8 cellular contexts compared by ENCODE assay signal in the genomic region with DNA sequence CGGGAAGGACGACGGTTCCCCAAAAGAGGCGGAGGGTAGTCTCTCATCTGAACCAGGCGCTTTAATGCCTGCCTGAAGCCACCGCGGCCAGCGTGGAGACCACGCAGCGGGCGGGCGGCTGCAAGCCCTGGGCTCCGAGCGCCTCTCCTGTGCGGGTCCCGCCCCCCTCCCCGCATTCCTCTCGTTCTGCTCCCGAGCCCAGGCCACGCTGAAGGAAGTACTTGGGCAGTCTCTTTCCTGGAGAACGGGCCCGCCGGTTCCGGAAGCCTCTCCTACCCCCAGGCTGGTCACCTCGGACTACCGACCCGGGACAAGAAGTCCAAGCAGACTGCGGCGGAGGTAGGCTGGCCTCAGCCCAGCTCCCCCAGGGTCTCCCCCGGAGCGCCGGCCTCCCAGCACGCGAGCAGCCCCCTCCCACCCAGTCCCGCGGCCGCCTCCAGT. TPM values are rescaled to one million over a fixed set of nuclear protein-coding genes. Genes with fewer than 3 reads are reported as not detected.
A peak's percentile ranks its signal among the peaks of the same experiment; 100 is the strongest.
DNase-seq lines count a peak whose midpoint lies in the region; ATAC-seq, FAIRE-seq and TF ChIP-seq lines count a peak whose summit lies in the region.

No MANE protein-coding gene starts in this region.

- no peak for DNase-seq in BJ (ENCODE audit: low read depth)
- peak; percentile 60 for DNase-seq in WTC11 (ENCODE audit: low spot score)
- DNase-seq in foreskin keratinocyte, result peak; percentile 13 to 40
- DNase-seq in neural crest cell (ENCODE audit: low read depth, low spot score), result peak; percentile 14
- no peak for DNase-seq in GM19239 (ENCODE audit: insufficient read length, low spot score)

- H3K36me3 ChIP-seq in BJ (ENCODE audit: control insufficient read depth, insufficient read depth, low read length), result no peaks in the 10 kb centered on the region

- H3K27me3 Mint-ChIP-seq in WTC11 (ENCODE audit: low read depth) (peaks cover 52% of the 10 kb centered on the region), neural crest cell (ENCODE audit: low read depth) (peaks cover 84% of the 10 kb centered on the region)

- H3K27me3 ChIP-seq in BJ (ENCODE audit: control insufficient read depth, insufficient read depth, low read length), result no peaks in the 10 kb centered on the region
- H3K27me3 ChIP-seq in foreskin keratinocyte, result no peaks in the 10 kb centered on the region

- POLR2A ChIA-PET in BJ (lab: Charles Lee) (no interaction called here), WTC11 (lab: Charles Lee) (interaction anchor here (1.0 kb wide), 1 partner anchor 387 kb away, joined by 3 read pairs; the partner anchor contains the start of gene CEP120)

- H3K4me3 ChIP-seq in BJ (ENCODE audit: low read depth, low read length), result peak overlapping the region; percentile 95

- ATAC-seq in GM18517 (IDR thresholded peaks at IDR 0.05; ENCODE audit: unreplicated experiment), result peak; percentile 5
- peak; percentile 6 for ATAC-seq in HG03520 (IDR thresholded peaks at IDR 0.05; ENCODE audit: unreplicated experiment)
- ATAC-seq in WTC11, result peak; percentile 38
- ATAC-seq in foreskin keratinocyte, result peak; percentile 51
- ATAC-seq in HG02588 (IDR thresholded peaks at IDR 0.05; ENCODE audit: unreplicated experiment), result no peak

- H3K27ac ChIP-seq in foreskin keratinocyte, result no peak overlapping the region

- H3K9me3 Mint-ChIP-seq in WTC11 (no peaks in the 10 kb centered on the region), neural crest cell (no peaks in the 10 kb centered on the region)

- FAIRE-seq in GM19239 (lab: Jason Lieb, UNC), result no peak

- H3K27ac Mint-ChIP-seq in WTC11 (no peak overlapping the region), neural crest cell (ENCODE audit: unreplicated experiment) (no peak overlapping the region)

- TF ChIP-seq CTCF in BJ (IDR thresholded peaks at IDR 0.05; ENCODE audit: insufficient read depth, low read depth, low read length) (no peak), WTC11 (IDR thresholded peaks at IDR 0.05) (no peak), foreskin keratinocyte (conservative IDR thresholded peaks at IDR 0.05) (no peak), neural crest cell (conservative IDR thresholded peaks at IDR 0.05) (no peak)

- H3K36me3 Mint-ChIP-seq in WTC11 (no peaks in the 10 kb centered on the region), neural crest cell (ENCODE audit: low read depth) (no peaks in the 10 kb centered on the region)

- CTCF ChIA-PET in BJ (lab: Yijun Ruan, JAX) (no interaction called here), WTC11 (lab: Charles Lee) (interaction anchor here (1.1 to 1.3 kb wide), 3 partner anchors 51 to 332 kb away, joined by 3 to 5 read pairs (median 4); no protein-coding TSS in a partner anchor)

- H3K4me1 Mint-ChIP-seq in WTC11 (peaks cover 42% of the 10 kb centered on the region), neural crest cell (peaks cover 12% of the 10 kb centered on the region)

- H3K4me3 Mint-ChIP-seq in WTC11 (peak overlapping the region; percentile 85), neural crest cell (peak overlapping the region; percentile 76)

- no peaks in the 10 kb centered on the region for H3K4me1 ChIP-seq in foreskin keratinocyte

TF ChIP-seq in WTC11, 78 proteins besides CTCF, POLR2A, EP300 and RAD21:
- no peak for TF ChIP-seq NFATC4 (CRISPR knock-in tag; IDR thresholded peaks at IDR 0.05)
- TF ChIP-seq ZNF532 (CRISPR knock-in tag; IDR thresholded peaks at IDR 0.05; ENCODE audit: borderline replicate concordance), result no peak
- TF ChIP-seq, protein P1, sequence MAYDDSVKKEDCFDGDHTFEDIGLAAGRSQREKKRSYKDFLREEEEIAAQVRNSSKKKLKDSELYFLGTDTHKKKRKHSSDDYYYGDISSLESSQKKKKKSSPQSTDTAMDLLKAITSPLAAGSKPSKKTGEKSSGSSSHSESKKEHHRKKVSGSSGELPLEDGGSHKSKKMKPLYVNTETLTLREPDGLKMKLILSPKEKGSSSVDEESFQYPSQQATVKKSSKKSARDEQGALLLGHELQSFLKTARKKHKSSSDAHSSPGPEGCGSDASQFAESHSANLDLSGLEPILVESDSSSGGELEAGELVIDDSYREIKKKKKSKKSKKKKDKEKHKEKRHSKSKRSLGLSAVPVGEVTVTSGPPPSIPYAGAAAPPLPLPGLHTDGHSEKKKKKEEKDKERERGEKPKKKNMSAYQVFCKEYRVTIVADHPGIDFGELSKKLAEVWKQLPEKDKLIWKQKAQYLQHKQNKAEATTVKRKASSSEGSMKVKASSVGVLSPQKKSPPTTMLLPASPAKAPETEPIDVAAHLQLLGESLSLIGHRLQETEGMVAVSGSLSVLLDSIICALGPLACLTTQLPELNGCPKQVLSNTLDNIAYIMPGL (CRISPR knock-in tag; IDR thresholded peaks at IDR 0.05), result peak; percentile 48; the same call in 1 of the 2 replicates
- TF ChIP-seq, protein P2, sequence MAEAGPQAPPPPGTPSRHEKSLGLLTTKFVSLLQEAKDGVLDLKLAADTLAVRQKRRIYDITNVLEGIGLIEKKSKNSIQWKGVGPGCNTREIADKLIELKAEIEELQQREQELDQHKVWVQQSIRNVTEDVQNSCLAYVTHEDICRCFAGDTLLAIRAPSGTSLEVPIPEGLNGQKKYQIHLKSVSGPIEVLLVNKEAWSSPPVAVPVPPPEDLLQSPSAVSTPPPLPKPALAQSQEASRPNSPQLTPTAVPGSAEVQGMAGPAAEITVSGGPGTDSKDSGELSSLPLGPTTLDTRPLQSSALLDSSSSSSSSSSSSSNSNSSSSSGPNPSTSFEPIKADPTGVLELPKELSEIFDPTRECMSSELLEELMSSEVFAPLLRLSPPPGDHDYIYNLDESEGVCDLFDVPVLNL (CRISPR knock-in tag; IDR thresholded peaks at IDR 0.05; ENCODE audit: borderline replicate concordance, low read depth), result no peak
- peak; percentile 64; the same call in 1 of the 2 replicates for TF ChIP-seq ZBTB21 (CRISPR knock-in tag; IDR thresholded peaks at IDR 0.05; ENCODE audit: borderline replicate concordance)

RNA-seq across cellular contexts. Expression of gene PPIC, which starts 0.6 kb away (rescaled TPM):
- polyA plus RNA-seq in BJ (2011; rRNA removed) (62.3 and 70.7 TPM in 2 replicates), foreskin keratinocyte (28.2 and 30.0 TPM in 2 replicates)
- polyA minus RNA-seq in BJ (2011; rRNA and poly(A)+ RNA removed), result 51.3 and 60.9 TPM in 2 replicates
- total RNA-seq in WTC11 (2021) (12.4 to 16.0 TPM (median 15.7 TPM) in 3 replicates), foreskin keratinocyte (25.9 and 29.0 TPM in 2 replicates), neural crest cell (0.93 and 1.7 TPM in 2 replicates)

RNA-seq across cellular contexts. Expression of gene PRDM6, which starts 53.1 kb away (rescaled TPM):
- polyA plus RNA-seq in BJ (2011; rRNA removed) (0.31 and 0.32 TPM in 2 replicates), foreskin keratinocyte (0.01 TPM in 2 replicates)
- polyA minus RNA-seq in BJ (2011; rRNA and poly(A)+ RNA removed), result 0.36 and 2.1 TPM in 2 replicates
- total RNA-seq in WTC11 (2021) (0.27 to 0.37 TPM (median 0.28 TPM) in 3 replicates), foreskin keratinocyte (0.07 TPM in 2 replicates), neural crest cell (0.07 and 0.37 TPM in 2 replicates)

Comparison
In these comparisons a context has a peak if more than half of its experiments do, and no peak if none do; other contexts are left out.
1. DNase-seq: peak in WTC11 (single experiment), foreskin keratinocyte (2 of 2) and neural crest cell (single experiment); none in BJ (single experiment) and GM19239 (single experiment).